ENCODE assay signal across 9 cellular contexts in genomic region chr17:69608808-69609494, GRCh38.
A peak's percentile ranks its signal among the peaks of the same experiment; 100 is the strongest.
DNase-seq lines count a peak whose midpoint lies in the region; ATAC-seq and TF ChIP-seq lines count a peak whose summit lies in the region.
"Had no signal": no experiment of that assay in that cellular context is flagged by ENCODE, and none has a peak within 500 bp of the region (broad histone marks: within the 10 kb centered on the region; RNA-seq: fewer than 3 reads in every experiment).

No MANE protein-coding gene starts in this region.

- intact Hi-C loops in left colon (cut with DNase I, micrococcal nuclease) = loop anchor here in 1 of 2 donors (5.0 kb wide), 1 partner anchor 538 kb away; no protein-coding TSS in a partner anchor
- intact Hi-C loops in posterior vena cava (cut with DNase I) = loop anchor here in 1 of 2 donors (10.0 kb wide), 1 partner anchor 536 kb away; no protein-coding TSS in a partner anchor

- H3K27ac Mint-ChIP-seq in HFFc6 (peak overlapping the region; percentile 97), immature natural killer cell (no peak overlapping the region)
- H3K27ac Mint-ChIP-seq: activated B cell treated with CpG ODN at 0.5 μM for 24 hours had no signal

- peak overlapping the region; percentile 1 for H2AFZ ChIP-seq in SU-DHL-6 (ENCODE audit: low read depth, low read length, severe bottlenecking)

- H3K4me3 Mint-ChIP-seq in HFFc6 = peak overlapping the region; percentile 71
- H3K4me3 Mint-ChIP-seq in immature natural killer cell = no peak overlapping the region
- H3K4me3 Mint-ChIP-seq: activated B cell treated with CpG ODN at 0.5 μM for 24 hours had no signal

- H3K27me3 Mint-ChIP-seq in HFFc6 (ENCODE audit: insufficient read depth) = no peaks in the 10 kb centered on the region; the same call in 1 of the 2 replicates
- H3K27me3 Mint-ChIP-seq in immature natural killer cell (ENCODE audit: low read depth in 3 of 3) = peaks cover 0 to 3% (median 0%) of the 10 kb centered on the region in 3 donors

- H3K36me3 ChIP-seq in SU-DHL-6 (ENCODE audit: low read length) = no peaks in the 10 kb centered on the region
- H3K36me3 ChIP-seq in gastroesophageal sphincter = no peaks in the 10 kb centered on the region
- no peaks in the 10 kb centered on the region for H3K36me3 ChIP-seq in skeletal muscle tissue (ENCODE audit: control insufficient read depth in 3 of 3, insufficient read depth in 3 of 3, low read length in 3 of 3)

- H3K9me3 Mint-ChIP-seq in HFFc6 = peaks cover 3% of the 10 kb centered on the region; the same call in 1 of the 2 replicates
- H3K9me3 Mint-ChIP-seq in immature natural killer cell = peaks cover 0 to 3% (median 0%) of the 10 kb centered on the region in 6 donors
- H3K9me3 Mint-ChIP-seq: activated B cell treated with CpG ODN at 0.5 μM for 24 hours had no signal

- no peak overlapping the region for H3K4me3 ChIP-seq in SU-DHL-6 (ENCODE audit: insufficient read depth, low read length, poor library complexity, severe bottlenecking)
- H3K4me3 ChIP-seq in gastroesophageal sphincter = no peak overlapping the region
- peak overlapping the region in 2 of 3 donors; percentile 23 to 25 for H3K4me3 ChIP-seq in skeletal muscle tissue (ENCODE audit: low read length in 3 of 3)

- H3K27me3 ChIP-seq in SU-DHL-6 (ENCODE audit: low read length) (no peaks in the 10 kb centered on the region), gastroesophageal sphincter (no peaks in the 10 kb centered on the region), skeletal muscle tissue (ENCODE audit: control insufficient read depth in 3 of 3, insufficient read depth in 3 of 3, low read length in 3 of 3) (no peaks in the 10 kb centered on the region)

- 31 to 34% methylated on average over 4 of the region's 4 CpGs for WGBS in gastroesophageal sphincter (ENCODE audit: low coverage in 1 of 2), 2 donors

- H3K27ac ChIP-seq in SU-DHL-6 (ENCODE audit: low read depth, low read length) (peak overlapping the region; percentile 98), gastroesophageal sphincter (peak overlapping the region in 3 of 4 donors; percentile 62 to 73 (median 71)), skeletal muscle tissue (ENCODE audit: low read depth, low read length) (peak overlapping the region; percentile 90)

- peaks cover 31% of the 10 kb centered on the region for H3F3A ChIP-seq in SU-DHL-6 (ENCODE audit: insufficient read depth)

- TF ChIP-seq CTCF in HFFc6 (IDR thresholded peaks at IDR 0.05) (no peak), SU-DHL-6 (IDR thresholded peaks at IDR 0.05; ENCODE audit: insufficient read depth, low read length, poor library complexity, severe bottlenecking) (no peak), gastroesophageal sphincter (IDR thresholded peaks at IDR 0.05) (no peak)

- H3K36me3 Mint-ChIP-seq in HFFc6 (ENCODE audit: low read depth) = peaks cover 12% of the 10 kb centered on the region; the same call in 1 of the 2 replicates
- H3K36me3 Mint-ChIP-seq in immature natural killer cell = no peaks in the 10 kb centered on the region

- no peaks in the 10 kb centered on the region for H4K20me1 ChIP-seq in SU-DHL-6 (ENCODE audit: low read depth, low read length)

- TF ChIP-seq EP300 in gastroesophageal sphincter (IDR thresholded peaks at IDR 0.05) = no peak

- H3K9me3 ChIP-seq in SU-DHL-6 (ENCODE audit: insufficient read depth, low read length) = no peaks in the 10 kb centered on the region
- no peaks in the 10 kb centered on the region for H3K9me3 ChIP-seq in gastroesophageal sphincter
- no peaks in the 10 kb centered on the region for H3K9me3 ChIP-seq in skeletal muscle tissue (ENCODE audit: control insufficient read depth in 3 of 3, low read length in 3 of 3)

- H3K9me2 ChIP-seq in SU-DHL-6 (replicated peaks; ENCODE audit: insufficient read depth, low read length) = no peaks in the 10 kb centered on the region

- no peaks in the 10 kb centered on the region for H3K79me2 ChIP-seq in SU-DHL-6 (ENCODE audit: insufficient read depth, low read length)

- H3K9ac ChIP-seq in SU-DHL-6 (ENCODE audit: low read length) (peak overlapping the region; percentile 70), skeletal muscle tissue (ENCODE audit: low read depth in 1 of 3, low read length in 3 of 3) (peak overlapping the region; percentile 15 to 51 (median 26))

- no peak for TF ChIP-seq POLR2A in gastroesophageal sphincter (IDR thresholded peaks at IDR 0.05)

- H3K4me2 ChIP-seq in SU-DHL-6 (ENCODE audit: low read depth, low read length, poor library complexity, severe bottlenecking) = peak overlapping the region; percentile 67

- ATAC-seq in gastroesophageal sphincter (peak; percentile 77), left colon (no peak)

- H3K4me1 ChIP-seq in gastroesophageal sphincter (peaks cover 15 to 38% (median 19%) of the 10 kb centered on the region in 3 donors), skeletal muscle tissue (ENCODE audit: control insufficient read depth in 3 of 3, insufficient read depth in 3 of 3, low read length in 3 of 3) (peaks cover 20 to 32% (median 29%) of the 10 kb centered on the region in 3 donors)

- DNase-seq in HFFc6 (peak; percentile 97), left colon (no peak), posterior vena cava (ENCODE audit: low spot score) (no peak), immature natural killer cell (no peak)
- DNase-seq in stimulated activated naive CD4-positive, alpha-beta T cell (lab: John Stamatoyannopoulos, UW) = no peak
- DNase-seq: activated B cell treated with CpG ODN at 0.5 μM for 24 hours had no signal

- H3K4me1 Mint-ChIP-seq in HFFc6 (ENCODE audit: low read depth) (peaks cover 69% of the 10 kb centered on the region), immature natural killer cell (peaks cover 2 to 5% of the 10 kb centered on the region in 2 donors)
- H3K4me1 Mint-ChIP-seq: activated B cell treated with CpG ODN at 0.5 μM for 24 hours had no signal

Comparison
In these comparisons a context has a peak if more than half of its experiments do, and no peak if none do; other contexts are left out.
1. H3K4me3 ChIP-seq: peak in skeletal muscle tissue (2 of 3); none in SU-DHL-6 (single experiment) and gastroesophageal sphincter (0 of 2).
2. Peak in every context shown above with its lines, with median percentiles within 50 percentile points of each other: H3K27ac ChIP-seq.